ENCODE assay signal across 1 cellular context in the genomic region with DNA sequence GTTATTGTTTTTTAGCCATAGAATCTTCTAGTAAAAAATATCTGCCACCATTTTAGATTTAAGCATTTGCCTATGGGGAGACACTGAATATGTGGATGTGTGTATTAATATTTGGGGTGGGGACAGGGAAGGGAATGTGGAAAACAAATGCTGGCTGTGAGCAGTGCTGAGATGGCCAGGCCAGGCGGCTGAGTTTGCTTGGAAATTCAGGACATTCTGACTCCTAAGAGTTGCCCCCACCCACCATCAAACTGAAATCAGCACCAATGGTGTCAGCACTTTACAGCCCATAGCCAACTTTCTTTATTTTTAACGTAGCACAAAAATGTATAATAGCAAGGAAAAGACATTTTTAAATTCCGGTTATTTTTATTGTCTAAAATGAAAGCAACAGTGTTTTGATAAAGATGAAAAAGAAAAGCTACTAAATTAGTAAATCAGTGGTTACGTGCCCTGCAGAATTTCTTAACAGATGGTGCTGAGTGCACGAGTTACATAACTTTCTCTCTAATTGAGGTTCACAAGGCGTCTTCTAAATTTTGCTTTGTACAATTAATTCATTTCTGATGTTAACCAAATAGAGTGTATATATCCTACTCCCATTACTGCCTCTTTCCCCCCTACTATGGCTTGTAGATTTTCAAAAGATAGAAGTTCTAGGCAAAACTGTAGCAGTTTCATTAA.
TF ChIP-seq lines count a peak whose summit lies in the region.

No MANE protein-coding gene starts in this region.

TF ChIP-seq in GM23338, 12 proteins besides CTCF, POLR2A, EP300 and RAD21 (continued from another document):
- TF ChIP-seq, protein P1, sequence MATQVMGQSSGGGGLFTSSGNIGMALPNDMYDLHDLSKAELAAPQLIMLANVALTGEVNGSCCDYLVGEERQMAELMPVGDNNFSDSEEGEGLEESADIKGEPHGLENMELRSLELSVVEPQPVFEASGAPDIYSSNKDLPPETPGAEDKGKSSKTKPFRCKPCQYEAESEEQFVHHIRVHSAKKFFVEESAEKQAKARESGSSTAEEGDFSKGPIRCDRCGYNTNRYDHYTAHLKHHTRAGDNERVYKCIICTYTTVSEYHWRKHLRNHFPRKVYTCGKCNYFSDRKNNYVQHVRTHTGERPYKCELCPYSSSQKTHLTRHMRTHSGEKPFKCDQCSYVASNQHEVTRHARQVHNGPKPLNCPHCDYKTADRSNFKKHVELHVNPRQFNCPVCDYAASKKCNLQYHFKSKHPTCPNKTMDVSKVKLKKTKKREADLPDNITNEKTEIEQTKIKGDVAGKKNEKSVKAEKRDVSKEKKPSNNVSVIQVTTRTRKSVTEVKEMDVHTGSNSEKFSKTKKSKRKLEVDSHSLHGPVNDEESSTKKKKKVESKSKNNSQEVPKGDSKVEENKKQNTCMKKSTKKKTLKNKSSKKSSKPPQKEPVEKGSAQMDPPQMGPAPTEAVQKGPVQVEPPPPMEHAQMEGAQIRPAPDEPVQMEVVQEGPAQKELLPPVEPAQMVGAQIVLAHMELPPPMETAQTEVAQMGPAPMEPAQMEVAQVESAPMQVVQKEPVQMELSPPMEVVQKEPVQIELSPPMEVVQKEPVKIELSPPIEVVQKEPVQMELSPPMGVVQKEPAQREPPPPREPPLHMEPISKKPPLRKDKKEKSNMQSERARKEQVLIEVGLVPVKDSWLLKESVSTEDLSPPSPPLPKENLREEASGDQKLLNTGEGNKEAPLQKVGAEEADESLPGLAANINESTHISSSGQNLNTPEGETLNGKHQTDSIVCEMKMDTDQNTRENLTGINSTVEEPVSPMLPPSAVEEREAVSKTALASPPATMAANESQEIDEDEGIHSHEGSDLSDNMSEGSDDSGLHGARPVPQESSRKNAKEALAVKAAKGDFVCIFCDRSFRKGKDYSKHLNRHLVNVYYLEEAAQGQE (IDR thresholded peaks at IDR 0.05; ENCODE audit: unreplicated experiment) = no peak
TF ChIP-seq in GM23338: peak in this region for 0.
